Comparison of ENCODE assay signal across 27 cellular contexts in the genomic region with DNA sequence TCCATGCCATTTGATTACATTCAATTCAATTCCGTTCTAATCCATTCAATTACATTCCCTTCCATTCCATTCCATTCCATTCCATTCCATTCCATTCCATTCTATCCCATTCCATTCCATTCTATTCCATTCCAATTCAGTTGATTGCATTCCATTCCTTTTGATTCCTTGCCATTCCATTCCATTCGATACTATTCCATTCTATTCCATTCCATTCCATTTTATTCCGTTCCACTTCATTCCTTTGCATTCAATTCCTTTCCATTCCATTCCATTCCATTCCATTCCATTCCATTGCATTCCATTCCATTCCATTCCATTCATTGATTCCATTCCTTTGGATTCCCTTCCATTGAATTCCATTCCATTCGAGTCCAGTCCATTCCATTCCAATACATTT.
"Had no signal": no experiment of that assay in that cellular context is flagged by ENCODE, and none has a peak within 500 bp of the region (broad histone marks: within the 10 kb centered on the region; RNA-seq: fewer than 3 reads in every experiment).

No MANE protein-coding gene starts in this region.

- H3K4me1 Mint-ChIP-seq: activated CD4-positive, alpha-beta T cell treated with anti-CD3 and anti-CD28 coated beads, Interleukin-2, amount 10 ng/mL, durations not matched to agents 7 days and 5 days; activated naive CD8-positive, alpha-beta T cell treated with anti-CD3 and anti-CD28 coated beads, Interleukin-2, amount 10 ng/mL, durations not matched to agents 7 days and 5 days; T-cell had no signal

- H3K4me1 ChIP-seq: adrenal gland, breast epithelium had no signal

- H3K4me3 ChIP-seq: adrenal gland, breast epithelium, SK-N-MC had no signal

- H3K9me3 Mint-ChIP-seq: activated T-helper 2 cell treated with anti-CD3 and anti-CD28 coated beads, Interferon-gamma antibody, Interleukin-2, Interleukin-4, amounts not matched to agents 10 μg/mL and 5 μg/mL and 100 μg/mL, durations not matched to agents 14 hours and 24 hours and 36 hours had no signal

- H3K27ac ChIP-seq: adrenal gland, breast epithelium, SK-N-MC, VCaP had no signal

- H3K4me3 Mint-ChIP-seq: activated CD4-positive, alpha-beta memory T cell treated with anti-CD3 and anti-CD28 coated beads for 36 hours; activated CD4-positive, alpha-beta T cell treated with anti-CD3 and anti-CD28 coated beads, Interleukin-2, amount 10 ng/mL, durations not matched to agents 7 days and 5 days; activated naive CD8-positive, alpha-beta T cell treated with anti-CD3 and anti-CD28 coated beads, Interleukin-2, amount 10 ng/mL, durations not matched to agents 7 days and 5 days; T-cell had no signal

- H3K27me3 ChIP-seq: adrenal gland, breast epithelium had no signal

- DNase-seq: activated CD4-positive, alpha-beta memory T cell treated with anti-CD3 and anti-CD28 coated beads for 36 hours; activated CD4-positive, alpha-beta T cell treated with anti-CD3 and anti-CD28 coated beads, Interleukin-2, amount 10 ng/mL, durations not matched to agents 7 days and 5 days; activated CD4-positive, CD25-positive, alpha-beta regulatory T cell; activated naive CD4-positive, alpha-beta T cell treated with anti-CD3 and anti-CD28 coated beads, Interleukin-2, amount 50 U/mL, for 16 hours; activated naive CD8-positive, alpha-beta T cell treated with anti-CD3 and anti-CD28 coated beads, Interleukin-2, amount 10 ng/mL, durations not matched to agents 7 days and 5 days; activated T-cell treated with anti-CD3 and anti-CD28 coated beads for 4 hours; activated T-cell treated with anti-CD3 and anti-CD28 coated beads, Interleukin-2, amount 50 U/mL, for 48 hours; adrenal gland; anterior cingulate cortex; caudate nucleus; Kasumi-1; KBM-7; NCI-H1105 treated with DMSO at 0.1 percent for 48 hours; NCI-H1930; NCI-H2171; NCI-H2227 treated with DMSO at 0.1 percent for 48 hours; NCI-H446 treated with DMSO at 0.1 percent for 48 hours; NCI-H526 treated with DMSO at 0.1 percent for 48 hours; NCI-H82; SIG-M5; T-cell; T-helper 2 cell; T1000 had no signal

- H3K27me3 Mint-ChIP-seq: activated CD4-positive, alpha-beta memory T cell treated with anti-CD3 and anti-CD28 coated beads for 36 hours; activated CD4-positive, alpha-beta T cell treated with anti-CD3 and anti-CD28 coated beads, Interleukin-2, amount 10 ng/mL, durations not matched to agents 7 days and 5 days; activated naive CD8-positive, alpha-beta T cell treated with anti-CD3 and anti-CD28 coated beads, Interleukin-2, amount 10 ng/mL, durations not matched to agents 7 days and 5 days; T-cell had no signal

- H3K36me3 ChIP-seq: adrenal gland, breast epithelium had no signal

- H3K27ac Mint-ChIP-seq: activated CD4-positive, alpha-beta memory T cell treated with anti-CD3 and anti-CD28 coated beads for 36 hours; activated CD4-positive, alpha-beta T cell treated with anti-CD3 and anti-CD28 coated beads, Interleukin-2, amount 10 ng/mL, durations not matched to agents 7 days and 5 days; activated naive CD8-positive, alpha-beta T cell treated with anti-CD3 and anti-CD28 coated beads, Interleukin-2, amount 10 ng/mL, durations not matched to agents 7 days and 5 days; activated T-helper 2 cell treated with anti-CD3 and anti-CD28 coated beads, Interferon-gamma antibody, Interleukin-2, Interleukin-4, amounts not matched to agents 10 μg/mL and 5 μg/mL and 100 μg/mL, durations not matched to agents 14 hours and 24 hours and 36 hours; T-cell had no signal
